In genomic region chr5:97071993-97072392, GRCh38 we compare ENCODE assay signal across 1 cellular context.
TF ChIP-seq lines count a peak whose summit lies in the region.

No MANE protein-coding gene starts in this region.

TF ChIP-seq in SK-N-SH, 30 proteins besides CTCF, POLR2A, EP300 and RAD21 (continued from another document):
- TF ChIP-seq GATA2 (CRISPR knock-in tag; IDR thresholded peaks at IDR 0.05) = no peak
- TF ChIP-seq MEF2A (IDR thresholded peaks at IDR 0.05; ENCODE audit: borderline replicate concordance, low read depth) = no peak
- TF ChIP-seq TCF12 (IDR thresholded peaks at IDR 0.05) = no peak
- no peak for TF ChIP-seq RXRA (IDR thresholded peaks at IDR 0.05; ENCODE audit: borderline replicate concordance, low read depth)
- no peak for TF ChIP-seq TEAD4 (IDR thresholded peaks at IDR 0.05; ENCODE audit: borderline replicate concordance, insufficient read depth)
- TF ChIP-seq CHD2 (IDR thresholded peaks at IDR 0.05; ENCODE audit: low read length, partially characterized antibody) = no peak
- TF ChIP-seq EZH2phosphoT487 (IDR thresholded peaks at IDR 0.05; ENCODE audit: borderline replicate concordance, low read depth) = no peak
